In genomic region chr6:51855310-51856082, GRCh38 we compare ENCODE assay signal across 8 cellular contexts.
DNase-seq lines count a peak whose midpoint lies in the region; ATAC-seq and TF ChIP-seq lines count a peak whose summit lies in the region.

No MANE protein-coding gene starts in this region.

- in situ Hi-C loops in IMR-90 (cut with MboI; ENCODE audit: low sequenced_read_pairs) = loop anchor here (10.0 kb wide), 1 partner anchor 159 kb away; no protein-coding TSS in a partner anchor

- TF ChIP-seq CTCF in IMR-90 (conservative IDR thresholded peaks at IDR 0.05; ENCODE audit: low read depth, low read length) (peak; percentile 61), PC-3 (conservative IDR thresholded peaks at IDR 0.05; ENCODE audit: low read depth, low read length) (peak; percentile 92)

- no peaks in the 10 kb centered on the region for H3K9me1 ChIP-seq in IMR-90 (ENCODE audit: insufficient read depth, low read length)

- TF ChIP-seq RAD21 in IMR-90 (IDR thresholded peaks at IDR 0.05; ENCODE audit: low read length) = peak; percentile 40

- no peak overlapping the region for H3K18ac ChIP-seq in IMR-90 (ENCODE audit: low read depth, low read length)

- no peak overlapping the region for H2BK5ac ChIP-seq in IMR-90 (ENCODE audit: low read depth, low read length, poor library complexity, severe bottlenecking)

- H4K8ac ChIP-seq in IMR-90 (ENCODE audit: low read depth in 2 of 2, low read length in 2 of 2) = no peak overlapping the region

- ATAC-seq in IMR-90 (ENCODE audit: low read depth) (peak; percentile 54; the same call in 1 of the 2 replicates), PC-3 (peak; percentile 59), naive B cell (ENCODE audit: low read depth in 2 of 2) (no peak)

- CTCF ChIA-PET in IMR-90 (lab: Yijun Ruan, JAX) = interaction anchor here (1.0 kb wide), 1 partner anchor 9 kb away, joined by 3 read pairs; no protein-coding TSS in a partner anchor
- CTCF ChIA-PET in PC-3 (lab: Charles Lee) = interaction anchor here (0.6 to 1.0 kb wide), 2 partner anchors 104 to 105 kb away, joined by 3 to 8 read pairs; no protein-coding TSS in a partner anchor

- BruUV-seq in IMR-90 (replicated peaks; lab: Mats Ljungman, UMichigan) = no TSS peak
- BruUV-seq in PC-3 (replicated peaks; lab: Mats Ljungman, UMichigan) = no TSS peak

- H4K91ac ChIP-seq in IMR-90 (ENCODE audit: insufficient read depth, low read depth, low read length) = no peak overlapping the region

- dilution Hi-C loops in IMR-90 (cut with HindIII; ENCODE audit: low sequenced_read_pairs, unreplicated experiment) = no loop called here

- H3K27me3 ChIP-seq in IMR-90 (ENCODE audit: control insufficient read depth, insufficient read depth, low read length) (no peaks in the 10 kb centered on the region), PC-3 (ENCODE audit: low read length) (no peaks in the 10 kb centered on the region)

- peaks cover 3% of the 10 kb centered on the region for H3F3A ChIP-seq in PC-3 (ENCODE audit: low read length, unreplicated experiment)

- no peak overlapping the region for H3K9ac ChIP-seq in IMR-90 (ENCODE audit: low read depth, low read length)
- H3K9ac ChIP-seq in PC-3 (ENCODE audit: low read length) = no peak overlapping the region

- no peaks in the 10 kb centered on the region for H3K36me3 Mint-ChIP-seq in naive B cell
- no peaks in the 10 kb centered on the region for H3K36me3 Mint-ChIP-seq in activated T-helper 2 cell treated with anti-CD3 and anti-CD28 coated beads, Interferon-gamma antibody, Interleukin-2, Interleukin-4, amounts not matched to agents 10 μg/mL and 5 μg/mL and 100 μg/mL, durations not matched to agents 14 hours and 24 hours and 36 hours (ENCODE audit: low read depth)

- H3K4me3 ChIP-seq in IMR-90 (ENCODE audit: insufficient read depth, low read depth, low read length) (no peak overlapping the region), PC-3 (ENCODE audit: low read length) (no peak overlapping the region)

- H3K27ac Mint-ChIP-seq in naive B cell = peak overlapping the region in 1 of 6 donors; percentile 33
- no peak overlapping the region for H3K27ac Mint-ChIP-seq in activated T-helper 2 cell treated with anti-CD3 and anti-CD28 coated beads, Interferon-gamma antibody, Interleukin-2, Interleukin-4, amounts not matched to agents 10 μg/mL and 5 μg/mL and 100 μg/mL, durations not matched to agents 14 hours and 24 hours and 36 hours

- H3K79me2 ChIP-seq in PC-3 (ENCODE audit: low read length) = no peaks in the 10 kb centered on the region

- WGBS in IMR-90 (ENCODE audit: extremely low coverage in 2 of 2, insufficient read length in 1 of 2), 2 experiments = no CpG with 5 or more reads among the region's 10 CpGs

- no peaks in the 10 kb centered on the region for H3K79me1 ChIP-seq in IMR-90 (ENCODE audit: low read depth in 1 of 2, low read length in 2 of 2)

- no peaks in the 10 kb centered on the region for H3K9me3 Mint-ChIP-seq in naive B cell
- no peaks in the 10 kb centered on the region for H3K9me3 Mint-ChIP-seq in activated T-helper 2 cell treated with anti-CD3 and anti-CD28 coated beads, Interferon-gamma antibody, Interleukin-2, Interleukin-4, amounts not matched to agents 10 μg/mL and 5 μg/mL and 100 μg/mL, durations not matched to agents 14 hours and 24 hours and 36 hours

- H2BK20ac ChIP-seq in IMR-90 (ENCODE audit: low read depth, low read length) = no peak overlapping the region

- H4K20me1 ChIP-seq in IMR-90 (ENCODE audit: insufficient read depth, low read length) (no peaks in the 10 kb centered on the region), PC-3 (ENCODE audit: low read length) (no peaks in the 10 kb centered on the region)

- H3K4me3 Mint-ChIP-seq in naive B cell = peak overlapping the region in 1 of 8 donors; percentile 30
- H3K4me3 Mint-ChIP-seq in activated T-helper 2 cell treated with anti-CD3 and anti-CD28 coated beads, Interferon-gamma antibody, Interleukin-2, Interleukin-4, amounts not matched to agents 10 μg/mL and 5 μg/mL and 100 μg/mL, durations not matched to agents 14 hours and 24 hours and 36 hours (ENCODE audit: low read depth) = no peak overlapping the region

- no peak overlapping the region for H2AK5ac ChIP-seq in IMR-90 (ENCODE audit: low read depth, low read length)

- H3K27ac ChIP-seq in IMR-90 (ENCODE audit: insufficient read depth, low read length) (no peak overlapping the region), PC-3 (ENCODE audit: low read length) (peak overlapping the region; percentile 86; the same call in 1 of the 2 replicates)

- no peak overlapping the region for H4K5ac ChIP-seq in IMR-90 (ENCODE audit: low read depth, low read length)

- DNase-seq in DMS 273 (lab: John Stamatoyannopoulos, UW; ENCODE audit: unreplicated experiment) = peak; percentile 77
- no peak for DNase-seq in DMS 273 treated with DMSO at 0.1 percent for 48 hours (lab: John Stamatoyannopoulos, UW)
- DNase-seq in GM19240 (ENCODE audit: insufficient read length, low spot score) = peak; percentile 6
- peak; percentile 67 for DNase-seq in IMR-90
- peak; percentile 94 for DNase-seq in PC-3
- DNase-seq in dermis microvascular lymphatic vessel endothelial cell (ENCODE audit: low read depth in 2 of 2) = peak; percentile 57 to 67
- peak; percentile 5 for DNase-seq in naive B cell
- no peak for DNase-seq in activated T-helper 2 cell treated with anti-CD3 and anti-CD28 coated beads, Interferon-gamma antibody, Interleukin-2, Interleukin-4, amounts not matched to agents 10 μg/mL and 5 μg/mL and 100 μg/mL, durations not matched to agents 14 hours and 24 hours and 36 hours (ENCODE audit: low spot score)

- intact Hi-C loops in IMR-90 (cut with micrococcal nuclease) (loop anchor here (1.0 to 10.0 kb wide), 3 partner anchors 104 to 1041 kb away; partner anchors contain the start of gene TFAP2B), PC-3 (cut with micrococcal nuclease) (loop anchor here (1.0 to 10.0 kb wide), 3 partner anchors 104 to 1041 kb away; partner anchors contain the start of gene TFAP2B)
- intact Hi-C loops in activated T-helper 2 cell treated with anti-CD3 and anti-CD28 coated beads, Interferon-gamma antibody, Interleukin-2, Interleukin-4, amounts not matched to agents 10 μg/mL and 5 μg/mL and 100 μg/mL, durations not matched to agents 14 hours and 24 hours and 36 hours (cut with micrococcal nuclease) = loop anchor here (1.0 to 10.0 kb wide), 3 partner anchors 104 to 409 kb away; no protein-coding TSS in a partner anchor

- H3K9me2 ChIP-seq in PC-3 (replicated peaks; ENCODE audit: low read length) = no peaks in the 10 kb centered on the region

- POLR2A ChIA-PET in IMR-90 (lab: Charles Lee; ENCODE audit: unreplicated experiment) (no interaction called here), PC-3 (lab: Charles Lee; ENCODE audit: unreplicated experiment) (no interaction called here)

- no peak for TF ChIP-seq POLR2A in IMR-90 (IDR thresholded peaks at IDR 0.05; ENCODE audit: low read depth, low read length)

- H3K27me3 Mint-ChIP-seq in naive B cell = peaks cover 9 to 24% (median 20%) of the 10 kb centered on the region in 3 donors
- H3K27me3 Mint-ChIP-seq in activated T-helper 2 cell treated with anti-CD3 and anti-CD28 coated beads, Interferon-gamma antibody, Interleukin-2, Interleukin-4, amounts not matched to agents 10 μg/mL and 5 μg/mL and 100 μg/mL, durations not matched to agents 14 hours and 24 hours and 36 hours (ENCODE audit: low read depth) = no peaks in the 10 kb centered on the region

- H3K4me1 Mint-ChIP-seq in naive B cell = peaks cover 0 to 3% (median 0%) of the 10 kb centered on the region in 3 donors
- no peaks in the 10 kb centered on the region for H3K4me1 Mint-ChIP-seq in activated T-helper 2 cell treated with anti-CD3 and anti-CD28 coated beads, Interferon-gamma antibody, Interleukin-2, Interleukin-4, amounts not matched to agents 10 μg/mL and 5 μg/mL and 100 μg/mL, durations not matched to agents 14 hours and 24 hours and 36 hours (ENCODE audit: low read depth)

- no peak overlapping the region for H3K56ac ChIP-seq in IMR-90 (ENCODE audit: extremely low read depth, insufficient read depth, low read length)

- H3K4me1 ChIP-seq in IMR-90 (ENCODE audit: control insufficient read depth, insufficient read depth, low read length) (no peaks in the 10 kb centered on the region), PC-3 (ENCODE audit: insufficient read depth, low read length) (peaks cover 31% of the 10 kb centered on the region)

- H2BK15ac ChIP-seq in IMR-90 (ENCODE audit: low read depth, low read length) = no peak overlapping the region

- no peak overlapping the region for H2AK9ac ChIP-seq in IMR-90 (replicated peaks; ENCODE audit: low read depth, low read length, poor library complexity)

- no peak overlapping the region for H3K4ac ChIP-seq in IMR-90 (ENCODE audit: low read depth, low read length)

- no peaks in the 10 kb centered on the region for H3K9me3 ChIP-seq in IMR-90 (ENCODE audit: control insufficient read depth, insufficient read depth, low read length)
- H3K9me3 ChIP-seq in PC-3 (ENCODE audit: low read length) = no peaks in the 10 kb centered on the region

- no peak overlapping the region for H3K14ac ChIP-seq in IMR-90 (replicated peaks; ENCODE audit: low read depth, low read length)

- no peak overlapping the region for H3K4me2 ChIP-seq in IMR-90 (ENCODE audit: low read depth, low read length)
- no peak overlapping the region for H3K4me2 ChIP-seq in PC-3 (ENCODE audit: low read length)

- H2AFZ ChIP-seq in IMR-90 (replicated peaks; ENCODE audit: low read length, poor library complexity) (no peak overlapping the region), PC-3 (ENCODE audit: low read length) (peak overlapping the region; percentile 72)

- H3K36me3 ChIP-seq in IMR-90 (ENCODE audit: control insufficient read depth, insufficient read depth, low read length) (no peaks in the 10 kb centered on the region), PC-3 (ENCODE audit: low read depth, low read length) (no peaks in the 10 kb centered on the region)

- H3K23ac ChIP-seq in IMR-90 (ENCODE audit: low read depth, low read length) = no peak overlapping the region

- H2BK120ac ChIP-seq in IMR-90 (ENCODE audit: low read depth, low read length) = no peak overlapping the region

TF ChIP-seq in IMR-90, 13 proteins besides CTCF, POLR2A, EP300 and RAD21:
- peak; percentile 63 for TF ChIP-seq MAFK (IDR thresholded peaks at IDR 0.05; ENCODE audit: low read depth, low read length)
- no peak for TF ChIP-seq ELK1 (IDR thresholded peaks at IDR 0.05; ENCODE audit: borderline replicate concordance, low read depth, low read length)
- TF ChIP-seq MXI1 (IDR thresholded peaks at IDR 0.05; ENCODE audit: borderline replicate concordance, low read depth, low read length) = no peak
- TF ChIP-seq SMC3 (IDR thresholded peaks at IDR 0.05; ENCODE audit: low read depth, low read length) = peak; percentile 56
- TF ChIP-seq FOS (IDR thresholded peaks at IDR 0.05; ENCODE audit: low read depth, low read length) = no peak

Comparison
In these comparisons a context has a peak if more than half of its experiments do, and no peak if none do; other contexts are left out.
1. DNase-seq: peak in DMS 273 (single experiment), GM19240 (single experiment), IMR-90 (single experiment), PC-3 (single experiment), dermis microvascular lymphatic vessel endothelial cell (2 of 2) and naive B cell (single experiment); none in DMS 273 treated with DMSO at 0.1 percent for 48 hours (single experiment) and activated T-helper 2 cell treated with anti-CD3 and anti-CD28 coated beads, Interferon-gamma antibody, Interleukin-2, Interleukin-4, amounts not matched to agents 10 μg/mL and 5 μg/mL and 100 μg/mL, durations not matched to agents 14 hours and 24 hours and 36 hours (single experiment).
2. ATAC-seq: peak in IMR-90 (single experiment) and PC-3 (single experiment); none in naive B cell (0 of 2).